Comparison of ENCODE assay signal across 24 cellular contexts in the genomic region with DNA sequence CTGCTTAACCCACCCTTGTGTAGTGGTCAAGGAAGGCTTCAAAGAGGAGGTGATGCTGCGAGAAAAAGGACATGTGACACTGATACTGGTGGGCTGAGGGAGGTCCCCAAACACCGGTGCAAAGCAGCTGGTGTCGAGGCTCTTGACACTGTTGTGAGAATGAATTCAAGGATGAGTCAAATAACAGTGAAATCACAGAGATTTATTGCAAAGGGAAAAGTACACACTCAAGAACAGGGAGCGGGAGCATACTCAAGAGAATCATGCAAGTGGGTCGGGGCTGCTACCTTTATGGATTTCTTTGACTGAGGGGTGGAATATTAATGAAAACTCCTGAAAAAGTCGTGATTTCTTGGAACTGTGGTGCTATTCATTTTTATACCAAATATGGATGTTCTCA. TPM values are rescaled to one million over a fixed set of nuclear protein-coding genes. Genes with fewer than 3 reads are reported as not detected.
"Had no signal": no experiment of that assay in that cellular context is flagged by ENCODE, and none has a peak within 500 bp of the region (broad histone marks: within the 10 kb centered on the region; RNA-seq: fewer than 3 reads in every experiment).

No MANE protein-coding gene starts in this region.

- H3K27ac Mint-ChIP-seq: memory B cell had no signal

- H3K36me3 ChIP-seq: esophagus muscularis mucosa, gastroesophageal sphincter, heart right ventricle, left lung, lower lobe of right lung had no signal

- H3K27me3 ChIP-seq: dorsolateral prefrontal cortex had no signal

- H3K4me3 Mint-ChIP-seq: memory B cell had no signal

- H3K27ac ChIP-seq: coronary artery, dorsolateral prefrontal cortex, esophagus muscularis mucosa, foreskin keratinocyte, gastroesophageal sphincter, heart right ventricle, left lung, lower lobe of right lung had no signal

- ATAC-seq: foreskin keratinocyte, gastroesophageal sphincter, heart right ventricle, left cardiac atrium, left lung, left ventricle myocardium superior, lower lobe of right lung had no signal

- H3K4me1 ChIP-seq: foreskin keratinocyte, heart right ventricle, left lung, lower lobe of right lung had no signal

- H3K4me3 ChIP-seq: coronary artery, dorsolateral prefrontal cortex, esophagus muscularis mucosa, gastroesophageal sphincter, heart right ventricle, left lung, lower lobe of right lung had no signal

- H3K36me3 Mint-ChIP-seq: memory B cell had no signal

- DNase-seq: dermis blood vessel endothelial cell; dorsolateral prefrontal cortex; effector CD4-positive, alpha-beta T cell; effector memory CD4-positive, alpha-beta T cell; foreskin keratinocyte; head of caudate nucleus; heart right ventricle; hippocampal formation; left cardiac atrium; left lung; left ventricle myocardium superior; lower lobe of right lung; midbrain had no signal

- H3K9me3 ChIP-seq: esophagus muscularis mucosa, gastroesophageal sphincter, heart right ventricle, left lung, lower lobe of right lung had no signal

RNA-seq across cellular contexts. Expression of gene TMEM132E, which starts 31.1 kb away (rescaled TPM):
- total RNA-seq: dermis blood vessel endothelial cell, endothelial cell of umbilical vein, epithelial cell of proximal tubule, fibroblast of lung, fibroblast of villous mesenchyme, foreskin keratinocyte, left ventricle myocardium superior, lung microvascular endothelial cell, mononuclear cell had no signal
- polyA plus RNA-seq: endothelial cell of umbilical vein, fibroblast of lung, foreskin keratinocyte, keratinocyte had no signal
